In the genomic region with DNA sequence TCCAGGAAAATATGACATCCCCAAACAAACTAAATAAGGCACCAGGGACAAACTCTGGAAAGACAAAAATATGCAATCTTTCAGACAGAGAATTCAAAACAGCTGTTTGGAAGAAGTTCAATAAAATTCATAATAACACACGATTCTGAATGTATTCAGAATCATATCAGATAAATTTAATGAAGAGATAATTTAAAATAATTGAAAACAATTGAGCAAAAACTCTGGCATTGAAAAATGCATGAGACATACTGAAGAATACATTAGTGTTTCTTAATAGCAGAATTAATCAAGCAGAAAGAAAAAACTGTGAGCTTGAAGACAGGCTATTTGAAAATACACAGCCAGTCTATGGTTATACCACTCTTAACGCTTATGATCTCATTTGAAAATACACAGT, we compare ENCODE assay signal across 25 cellular contexts.
"Had no signal": no experiment of that assay in that cellular context is flagged by ENCODE, and none has a peak within 500 bp of the region (broad histone marks: within the 10 kb centered on the region; RNA-seq: fewer than 3 reads in every experiment).

No MANE protein-coding gene starts in this region.

- H3K27ac ChIP-seq: colonic mucosa, coronary artery, dorsolateral prefrontal cortex, epithelial cell of prostate, esophagus muscularis mucosa, esophagus squamous epithelium, foreskin keratinocyte, gastrocnemius medialis, gastroesophageal sphincter, heart left ventricle, heart right ventricle, hepatocyte had no signal

- H3K36me3 ChIP-seq: colonic mucosa, esophagus muscularis mucosa, esophagus squamous epithelium, gastrocnemius medialis, gastroesophageal sphincter, heart left ventricle, heart right ventricle had no signal

- H3K9me3 ChIP-seq: colonic mucosa, esophagus muscularis mucosa, esophagus squamous epithelium, gastroesophageal sphincter had no signal

- DNase-seq: colonic mucosa; cortex of kidney; dermis blood vessel endothelial cell; dorsolateral prefrontal cortex; effector CD4-positive, alpha-beta T cell; effector CD8-positive, alpha-beta T cell; effector memory CD4-positive, alpha-beta T cell; effector memory CD8-positive, alpha-beta T cell; endodermal cell; erythroblast; esophagus squamous epithelium; foreskin fibroblast; foreskin keratinocyte; foreskin melanocyte; gastrocnemius medialis; glutamatergic neuron; head of caudate nucleus; heart left ventricle; heart right ventricle had no signal

- H3K79me2 ChIP-seq: hepatocyte had no signal

- H3K4me1 ChIP-seq: colonic mucosa, esophagus muscularis mucosa, esophagus squamous epithelium, foreskin keratinocyte, gastrocnemius medialis, gastroesophageal sphincter, heart right ventricle had no signal

- H3K4me3 ChIP-seq: colonic mucosa, coronary artery, dorsolateral prefrontal cortex, esophagus muscularis mucosa, esophagus squamous epithelium, gastrocnemius medialis, gastroesophageal sphincter, heart left ventricle, heart right ventricle, hepatocyte had no signal

- H3K4me2 ChIP-seq: hepatocyte had no signal

- H3K27me3 ChIP-seq: colonic mucosa, dorsolateral prefrontal cortex, esophagus muscularis mucosa, esophagus squamous epithelium, foreskin keratinocyte, gastrocnemius medialis, gastroesophageal sphincter, heart left ventricle, heart right ventricle, hepatocyte had no signal

- H2AFZ ChIP-seq: hepatocyte had no signal

- ATAC-seq: effector memory CD8-positive, alpha-beta T cell; esophagus mucosa; foreskin keratinocyte; gastrocnemius medialis; gastroesophageal sphincter had no signal
